8 cellular contexts compared by ENCODE assay signal in the genomic region with DNA sequence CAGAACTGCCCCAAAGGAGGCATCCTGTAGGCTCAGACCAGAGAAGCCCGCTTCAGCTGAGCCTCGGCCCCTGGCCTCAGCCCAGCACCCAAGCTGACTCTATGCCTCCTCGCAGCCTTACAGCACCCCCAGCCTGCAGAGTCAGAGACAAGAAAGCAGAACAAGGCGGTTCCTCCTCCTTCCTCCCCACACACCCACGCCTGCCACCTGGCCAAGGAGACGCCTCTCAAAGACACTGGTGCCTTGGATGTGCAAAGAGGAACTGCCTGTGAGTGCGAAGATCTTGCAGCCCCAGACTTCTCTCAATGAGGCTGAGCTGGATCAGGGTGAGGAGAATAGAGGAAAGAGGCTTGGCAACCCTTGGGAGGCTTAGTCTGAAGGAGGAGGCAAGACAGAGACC.
DNase-seq lines count a peak whose midpoint lies in the region; ATAC-seq, FAIRE-seq and TF ChIP-seq lines count a peak whose summit lies in the region.
"Had no signal": no experiment of that assay in that cellular context is flagged by ENCODE, and none has a peak within 500 bp of the region (broad histone marks: within the 10 kb centered on the region; RNA-seq: fewer than 3 reads in every experiment).

No MANE protein-coding gene starts in this region.

- POLR2A ChIA-PET in RWPE1 (lab: Yijun Ruan, JAX; ENCODE audit: low non-redundant PET), result no interaction called here

- H3K27ac ChIP-seq in pancreas (no peak overlapping the region), RWPE1 (no peak overlapping the region)

- H3K27me3 ChIP-seq in pancreas, result no peaks in the 10 kb centered on the region

- intact Hi-C loops in pancreas (cut with DNase I), result no loop called here

- peaks cover 64% of the 10 kb centered on the region for H3K27me3 Mint-ChIP-seq in chondrocyte (ENCODE audit: low read depth)

- H3K4me3 ChIP-seq in pancreas, result no peak overlapping the region

- H3K4me3 Mint-ChIP-seq in chondrocyte (ENCODE audit: unreplicated experiment), result no peak overlapping the region
- H3K4me3 Mint-ChIP-seq: activated CD4-positive, alpha-beta T cell treated with anti-CD3 and anti-CD28 coated beads, Interleukin-2, amount 10 ng/mL, durations not matched to agents 7 days and 5 days had no signal

- DNase-seq in UCSD-AML1 (lab: John Stamatoyannopoulos, UW; ENCODE audit: unreplicated experiment), result peak; percentile 53
- peak in 1 of 6 donors; percentile 45 for DNase-seq in pancreas
- no peak for DNase-seq in activated gamma-delta T cell treated with Interleukin-2 at 50 U/mL for 16 hours
- DNase-seq in RWPE1 (ENCODE audit: low spot score), result no peak
- DNase-seq in chondrocyte (ENCODE audit: low spot score), result no peak
- DNase-seq: activated CD4-positive, alpha-beta T cell treated with anti-CD3 and anti-CD28 coated beads, Interleukin-2, amount 10 ng/mL, durations not matched to agents 7 days and 5 days had no signal

- ATAC-seq in GM18867 (IDR thresholded peaks at IDR 0.05; ENCODE audit: unreplicated experiment), result peak; percentile 71
- peak; percentile 93 for ATAC-seq in HG02884 (IDR thresholded peaks at IDR 0.05; ENCODE audit: unreplicated experiment)
- ATAC-seq in pancreas, result peak in 3 of 4 donors; percentile 20 to 74 (median 41)

- TF ChIP-seq CTCF in pancreas (IDR thresholded peaks at IDR 0.05) (no peak), RWPE1 (conservative IDR thresholded peaks at IDR 0.05; ENCODE audit: low read depth) (no peak), chondrocyte (IDR thresholded peaks at IDR 0.05) (no peak)

- no peaks in the 10 kb centered on the region for H3K9me3 ChIP-seq in pancreas

- H3K36me3 ChIP-seq in pancreas, result no peaks in the 10 kb centered on the region

- H3K9me3 Mint-ChIP-seq in chondrocyte (ENCODE audit: low read depth), result no peaks in the 10 kb centered on the region
- H3K9me3 Mint-ChIP-seq: activated CD4-positive, alpha-beta T cell treated with anti-CD3 and anti-CD28 coated beads, Interleukin-2, amount 10 ng/mL, durations not matched to agents 7 days and 5 days had no signal

- H3K4me1 Mint-ChIP-seq in chondrocyte (ENCODE audit: low read depth), result peaks cover 5% of the 10 kb centered on the region

- no peak for FAIRE-seq in pancreas (lab: Jason Lieb, UNC)

- H3K27ac Mint-ChIP-seq in chondrocyte (ENCODE audit: unreplicated experiment), result no peak overlapping the region
- H3K27ac Mint-ChIP-seq: activated CD4-positive, alpha-beta T cell treated with anti-CD3 and anti-CD28 coated beads, Interleukin-2, amount 10 ng/mL, durations not matched to agents 7 days and 5 days had no signal

- CTCF ChIA-PET in RWPE1 (lab: Yijun Ruan, JAX), result interaction anchor here (0.6 kb wide), 2 partner anchors 35 to 69 kb away, joined by 4 to 6 read pairs; no protein-coding TSS in a partner anchor

- no peaks in the 10 kb centered on the region for H3K4me1 ChIP-seq in pancreas

- peaks cover 1% of the 10 kb centered on the region for H3K36me3 Mint-ChIP-seq in chondrocyte (ENCODE audit: low read depth)

- WGBS in pancreas, 2 donors, result 50 to 72% methylated on average over 7 of the region's 7 CpGs

Comparison
In these comparisons a context has a peak if more than half of its experiments do, and no peak if none do; other contexts are left out.
1. ATAC-seq: peak in every context shown above with its lines; median percentile 93 in HG02884; 71 in GM18867; 41 in pancreas.